In the genomic region with DNA sequence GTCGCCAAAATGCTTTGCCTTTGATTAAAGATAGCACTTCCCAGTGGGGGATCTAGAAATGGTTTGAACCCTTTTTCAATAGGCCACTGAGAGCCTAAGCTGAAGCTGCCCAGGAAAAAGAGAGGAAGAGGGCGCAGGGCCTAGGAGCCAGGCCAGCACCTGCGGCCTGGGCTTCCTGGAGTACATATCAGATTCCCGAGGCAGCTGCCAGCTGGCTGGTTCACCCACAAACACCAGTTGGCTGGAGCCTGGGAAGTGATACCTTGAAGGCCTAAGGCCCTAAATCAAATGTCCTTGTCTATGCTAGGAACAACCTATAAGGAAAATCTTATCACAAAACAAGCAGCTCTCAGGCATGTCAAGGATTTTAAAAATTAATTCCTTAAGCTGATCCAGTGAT, we compare ENCODE assay signal across 10 cellular contexts. TPM values are rescaled to one million over a fixed set of nuclear protein-coding genes. Genes with fewer than 3 reads are reported as not detected.
DNase-seq lines count a peak whose midpoint lies in the region; ATAC-seq and TF ChIP-seq lines count a peak whose summit lies in the region.
"Had no signal": no experiment of that assay in that cellular context is flagged by ENCODE, and none has a peak within 500 bp of the region (broad histone marks: within the 10 kb centered on the region; RNA-seq: fewer than 3 reads in every experiment).

No MANE protein-coding gene starts in this region.

- in situ Hi-C loops in mammary epithelial cell (cut with MboI; ENCODE audit: low sequenced_read_pairs in 2 of 2), result no loop called here

- H3K4me2 ChIP-seq in mammary epithelial cell (ENCODE audit: insufficient read depth, low read depth, low read length) (no peak overlapping the region), mesenchymal stem cell (ENCODE audit: low read length, poor library complexity, severe bottlenecking) (no peak overlapping the region)
- H3K4me2 ChIP-seq: BLaER1 had no signal

- H3K27me3 ChIP-seq in mammary epithelial cell (ENCODE audit: insufficient read depth, low read length) (no peaks in the 10 kb centered on the region), colonic mucosa (no peaks in the 10 kb centered on the region), mesenchymal stem cell (ENCODE audit: control insufficient read depth in 1 of 2, insufficient read depth in 1 of 2, low read length in 2 of 2) (no peaks in the 10 kb centered on the region)
- H3K27me3 ChIP-seq: BLaER1 had no signal

- H3K79me2 ChIP-seq in mammary epithelial cell (ENCODE audit: insufficient read depth, low read length), result no peaks in the 10 kb centered on the region

- H3K9me3 ChIP-seq in mammary epithelial cell (replicated peaks; ENCODE audit: insufficient read depth, low read length) (no peaks in the 10 kb centered on the region), colonic mucosa (no peaks in the 10 kb centered on the region), mesenchymal stem cell (ENCODE audit: control insufficient read depth, low read length) (no peaks in the 10 kb centered on the region)
- H3K9me3 ChIP-seq: BLaER1 had no signal

- no peak overlapping the region for H4K91ac ChIP-seq in mesenchymal stem cell (ENCODE audit: low read length)

- no peak overlapping the region for H2BK12ac ChIP-seq in mesenchymal stem cell (ENCODE audit: low read length in 2 of 2)

- TF ChIP-seq CTCF in mammary epithelial cell (conservative IDR thresholded peaks at IDR 0.05 in 1 of 2, IDR thresholded peaks at IDR 0.05 in 1 of 2; ENCODE audit: extremely low read depth in 1 of 2, insufficient read depth in 1 of 2, low read depth in 1 of 2, low read length in 2 of 2) (no peak), MCF 10A (IDR thresholded peaks at IDR 0.05; ENCODE audit: unreplicated experiment) (no peak), colonic mucosa (IDR thresholded peaks at IDR 0.05) (no peak)

- H3K14ac ChIP-seq in mesenchymal stem cell (ENCODE audit: low read length in 2 of 2), result no peak overlapping the region

- no peak for ATAC-seq in stimulated activated naive CD8-positive, alpha-beta T cell treated with anti-CD3 and anti-CD28 coated beads, Interleukin-15, amount 100 ng/mL, for 72 hours

- H3K23ac ChIP-seq in mesenchymal stem cell (ENCODE audit: low read length in 2 of 2), result no peak overlapping the region

- H2BK120ac ChIP-seq in mesenchymal stem cell (ENCODE audit: low read depth, low read length), result no peak overlapping the region

- 22% methylated on average over 4 of the region's 4 CpGs for WGBS in mammary epithelial cell (ENCODE audit: low coverage, missing lambda C conversion rate)
- 76% methylated on average over 4 of the region's 4 CpGs for WGBS in mesenchymal stem cell

- no peak overlapping the region for H4K8ac ChIP-seq in mesenchymal stem cell (ENCODE audit: low read length)

- no peak overlapping the region for H3K4me3 Mint-ChIP-seq in MCF 10A (ENCODE audit: unreplicated experiment)
- no peak overlapping the region for H3K4me3 Mint-ChIP-seq in stimulated activated naive CD8-positive, alpha-beta T cell treated with anti-CD3 and anti-CD28 coated beads, Interleukin-15, amount 100 ng/mL, for 72 hours

- no peak overlapping the region for H2BK5ac ChIP-seq in mesenchymal stem cell (ENCODE audit: low read depth, low read length, poor library complexity, severe bottlenecking)

- no peak overlapping the region for H3K4ac ChIP-seq in mesenchymal stem cell (ENCODE audit: low read depth in 1 of 2, low read length in 2 of 2)

- CTCF ChIA-PET in mammary epithelial cell (lab: Charles Lee; ENCODE audit: low non-redundant PET), result no interaction called here
- CTCF ChIA-PET in MCF 10A (lab: Yijun Ruan, JAX), result no interaction called here

- H3K4me1 ChIP-seq in mammary epithelial cell (ENCODE audit: insufficient read depth, low read length) (no peaks in the 10 kb centered on the region), colonic mucosa (no peaks in the 10 kb centered on the region), mesenchymal stem cell (ENCODE audit: control insufficient read depth, insufficient read depth, low read depth, low read length) (no peaks in the 10 kb centered on the region)

- DNase-seq in mammary epithelial cell, result no peak
- no peak for DNase-seq in MCF 10A (ENCODE audit: unreplicated experiment)
- DNase-seq in NCI-H2196 (lab: John Stamatoyannopoulos, UW; ENCODE audit: unreplicated experiment), result peak; percentile 91
- peak; percentile 24 for DNase-seq in dermis blood vessel endothelial cell
- DNase-seq in stimulated activated naive CD8-positive, alpha-beta T cell treated with anti-CD3 and anti-CD28 coated beads, Interleukin-15, amount 100 ng/mL, for 72 hours, result no peak
- no peak for DNase-seq in colonic mucosa
- no peak for DNase-seq in activated CD4-positive, alpha-beta T cell treated with anti-CD3 and anti-CD28 coated beads for 48 hours
- DNase-seq in mesenchymal stem cell, result no peak
- DNase-seq: amygdala had no signal

- H2AFZ ChIP-seq in mammary epithelial cell (ENCODE audit: low read depth, low read length), result peak overlapping the region; percentile 59
- no peak overlapping the region for H2AFZ ChIP-seq in mesenchymal stem cell (ENCODE audit: low read depth, low read length)

- intact Hi-C loops in mammary epithelial cell (cut with micrococcal nuclease), result no loop called here
- intact Hi-C loops in MCF 10A (cut with micrococcal nuclease), result no loop called here
- intact Hi-C loops in colonic mucosa (cut with DNase I), result no loop called here

- H3K79me1 ChIP-seq in mesenchymal stem cell (replicated peaks; ENCODE audit: low read length, poor library complexity, severe bottlenecking), result peaks cover 17% of the 10 kb centered on the region

- dilution Hi-C loops in mammary epithelial cell (cut with HindIII; ENCODE audit: low sequenced_read_pairs), result no loop called here

- H2AK5ac ChIP-seq in mesenchymal stem cell (ENCODE audit: low read length, severe bottlenecking), result no peak overlapping the region

- no peaks in the 10 kb centered on the region for H3K9me3 Mint-ChIP-seq in MCF 10A (ENCODE audit: unreplicated experiment)
- no peaks in the 10 kb centered on the region for H3K9me3 Mint-ChIP-seq in stimulated activated naive CD8-positive, alpha-beta T cell treated with anti-CD3 and anti-CD28 coated beads, Interleukin-15, amount 100 ng/mL, for 72 hours

- no peaks in the 10 kb centered on the region for H3K36me3 ChIP-seq in mammary epithelial cell (ENCODE audit: insufficient read depth, low read length)
- no peaks in the 10 kb centered on the region for H3K36me3 ChIP-seq in colonic mucosa
- no peaks in the 10 kb centered on the region for H3K36me3 ChIP-seq in mesenchymal stem cell (ENCODE audit: control insufficient read depth in 1 of 2, insufficient read depth in 2 of 2, low read depth in 1 of 2, low read length in 2 of 2)
- H3K36me3 ChIP-seq: BLaER1 had no signal

- H3K27me3 Mint-ChIP-seq in MCF 10A (ENCODE audit: insufficient read depth, unreplicated experiment), result no peaks in the 10 kb centered on the region
- H3K27me3 Mint-ChIP-seq in stimulated activated naive CD8-positive, alpha-beta T cell treated with anti-CD3 and anti-CD28 coated beads, Interleukin-15, amount 100 ng/mL, for 72 hours, result no peaks in the 10 kb centered on the region

- no peak overlapping the region for H3K18ac ChIP-seq in mesenchymal stem cell (ENCODE audit: low read depth in 1 of 2, low read length in 2 of 2)

- H3K27ac ChIP-seq in mammary epithelial cell (ENCODE audit: insufficient read depth, low read depth, low read length) (no peak overlapping the region), colonic mucosa (no peak overlapping the region), mesenchymal stem cell (ENCODE audit: low read length, poor library complexity, severe bottlenecking) (no peak overlapping the region)
- H3K27ac ChIP-seq: BLaER1 had no signal

- POLR2A ChIA-PET in MCF 10A (lab: Yijun Ruan, JAX), result no interaction called here

- H3K4me3 ChIP-seq in mammary epithelial cell (replicated peaks in 1 of 3; ENCODE audit: insufficient read depth in 1 of 3, low read depth in 2 of 3, low read length in 3 of 3) (no peak overlapping the region), colonic mucosa (no peak overlapping the region), mesenchymal stem cell (ENCODE audit: insufficient read depth in 1 of 2, low read depth in 1 of 2, low read length in 2 of 2) (no peak overlapping the region)
- H3K4me3 ChIP-seq: BLaER1 had no signal

- BruUV-seq in mammary epithelial cell (replicated peaks; lab: Mats Ljungman, UMichigan) (no TSS peak), MCF 10A (replicated peaks; lab: Mats Ljungman, UMichigan) (no TSS peak)

- H3K27ac Mint-ChIP-seq in MCF 10A (ENCODE audit: low read depth, unreplicated experiment), result no peak overlapping the region
- peak overlapping the region; percentile 34 to 55 for H3K27ac Mint-ChIP-seq in stimulated activated naive CD8-positive, alpha-beta T cell treated with anti-CD3 and anti-CD28 coated beads, Interleukin-15, amount 100 ng/mL, for 72 hours

- no peak overlapping the region for H2BK15ac ChIP-seq in mesenchymal stem cell (ENCODE audit: low read depth, poor library complexity, severe bottlenecking)

- H3K9ac ChIP-seq in mammary epithelial cell (ENCODE audit: insufficient read depth, low read length) (no peak overlapping the region), colonic mucosa (ENCODE audit: low read depth in 2 of 2, low read length in 2 of 2) (no peak overlapping the region), mesenchymal stem cell (ENCODE audit: low read length) (no peak overlapping the region)
- H3K9ac ChIP-seq: BLaER1 had no signal

- H4K20me1 ChIP-seq in mammary epithelial cell (ENCODE audit: insufficient read depth, low read length), result no peaks in the 10 kb centered on the region
- H4K20me1 ChIP-seq: BLaER1 had no signal

- peaks cover 6% of the 10 kb centered on the region for H3K4me1 Mint-ChIP-seq in MCF 10A (ENCODE audit: insufficient read depth, unreplicated experiment)
- H3K4me1 Mint-ChIP-seq in stimulated activated naive CD8-positive, alpha-beta T cell treated with anti-CD3 and anti-CD28 coated beads, Interleukin-15, amount 100 ng/mL, for 72 hours, result peaks cover 85% of the 10 kb centered on the region

- H3K36me3 Mint-ChIP-seq in MCF 10A (ENCODE audit: insufficient read depth, unreplicated experiment), result no peaks in the 10 kb centered on the region

RNA-seq across cellular contexts. Expression of a gene that starts 37.1 kb away (rescaled TPM):
- total RNA-seq in mammary epithelial cell (10 to 100 TPM in 1 of 2 donors, 1 to 10 TPM in 1; 4.0 to 10.2 TPM), MCF 10A (2022) (4.4 and 6.9 TPM in 2 replicates), dermis blood vessel endothelial cell (5.6 and 7.6 TPM in 2 replicates), colonic mucosa (1 to 10 TPM; 7.0 to 7.9 TPM)
- 2.5 TPM for polyA plus RNA-seq in mammary epithelial cell
- 0.88 TPM for polyA minus RNA-seq in mammary epithelial cell
- polyA plus RNA-seq in mesenchymal stem cell (2013, experiment 1 of 2), result 2.4 TPM
- polyA plus RNA-seq in mesenchymal stem cell (2013, experiment 2 of 2), result 2.8 TPM

Comparison
In these comparisons a context has a peak if more than half of its experiments do, and no peak if none do; other contexts are left out.
1. DNase-seq: peak in NCI-H2196 (single experiment) and dermis blood vessel endothelial cell (single experiment); none in mammary epithelial cell (single experiment), MCF 10A (single experiment), stimulated activated naive CD8-positive, alpha-beta T cell treated with anti-CD3 and anti-CD28 coated beads, Interleukin-15, amount 100 ng/mL, for 72 hours (0 of 2), colonic mucosa (single experiment), activated CD4-positive, alpha-beta T cell treated with anti-CD3 and anti-CD28 coated beads for 48 hours (single experiment) and mesenchymal stem cell (single experiment).